Comparison of ENCODE assay signal across 12 cellular contexts in genomic region chr11:114165326-114166230, GRCh38.
DNase-seq lines count a peak whose midpoint lies in the region; ATAC-seq and TF ChIP-seq lines count a peak whose summit lies in the region.
"Had no signal": no experiment of that assay in that cellular context is flagged by ENCODE, and none has a peak within 500 bp of the region (broad histone marks: within the 10 kb centered on the region; RNA-seq: fewer than 3 reads in every experiment).

No MANE protein-coding gene starts in this region.

- DNase-seq in heart left ventricle (no peak), cardiac septum (ENCODE audit: low spot score) (no peak), colonic mucosa (no peak), osteoblast (ENCODE audit: insufficient read length, low spot score, missing footprints) (peak; percentile 62), OCI-M1 (lab: John Stamatoyannopoulos, UW) (no peak), NCI-H1436 treated with DMSO at 0.1 percent for 48 hours (lab: John Stamatoyannopoulos, UW) (no peak)
- DNase-seq in stimulated activated CD4-positive, alpha-beta T cell treated with anti-CD3 and anti-CD28 coated beads, Interleukin-2, amount 100 ng/mL, for 48 hours, result no peak
- DNase-seq: MM.1S, NCI-H774, nephron progenitor cell had no signal

- 87 to 92% (median 87%) methylated on average over 7 of the region's 7 CpGs for WGBS in heart left ventricle, 4 donors
- 92% methylated on average over 7 of the region's 7 CpGs for WGBS in urinary bladder

- no peaks in the 10 kb centered on the region for H3K27me3 ChIP-seq in heart left ventricle
- no peaks in the 10 kb centered on the region for H3K27me3 ChIP-seq in colonic mucosa
- H3K27me3 ChIP-seq in osteoblast (ENCODE audit: insufficient read depth, low read length), result peaks cover 80% of the 10 kb centered on the region

- no peak for ATAC-seq in heart left ventricle

- TF ChIP-seq CTCF in heart left ventricle (IDR thresholded peaks at IDR 0.05), result no peak
- TF ChIP-seq CTCF in colonic mucosa (IDR thresholded peaks at IDR 0.05), result no peak
- no peak for TF ChIP-seq CTCF in osteoblast (IDR thresholded peaks at IDR 0.05; ENCODE audit: extremely low read depth, low read depth, low read length)

- intact Hi-C loops in heart left ventricle (cut with DNase I), result loop anchor here in 1 of 10 donors (5.0 kb wide), 1 partner anchor 103 kb away; no protein-coding TSS in a partner anchor
- intact Hi-C loops in cardiac septum (cut with DNase I), result no loop called here
- intact Hi-C loops in colonic mucosa (cut with DNase I), result no loop called here

- H3K36me3 ChIP-seq in heart left ventricle, result no peaks in the 10 kb centered on the region
- no peaks in the 10 kb centered on the region for H3K36me3 ChIP-seq in colonic mucosa
- no peaks in the 10 kb centered on the region for H3K36me3 ChIP-seq in osteoblast (ENCODE audit: insufficient read depth, low read length)
- no peaks in the 10 kb centered on the region for H3K36me3 ChIP-seq in urinary bladder (ENCODE audit: insufficient read depth)
- H3K36me3 ChIP-seq: HAP-1 had no signal

- TF ChIP-seq POLR2A in heart left ventricle (IDR thresholded peaks at IDR 0.05), result no peak

- no peak overlapping the region for H2AFZ ChIP-seq in osteoblast (ENCODE audit: low read length)

- no peaks in the 10 kb centered on the region for H3K79me2 ChIP-seq in osteoblast (ENCODE audit: insufficient read depth, low read length)

- H3K4me3 ChIP-seq in heart left ventricle (no peak overlapping the region), colonic mucosa (no peak overlapping the region), osteoblast (ENCODE audit: insufficient read depth, low read length) (no peak overlapping the region), urinary bladder (ENCODE audit: low read depth, low read length) (no peak overlapping the region)
- H3K4me3 ChIP-seq: HAP-1 had no signal

- H3K4me1 ChIP-seq in heart left ventricle (peaks cover 63 to 100% (median 94%) of the 10 kb centered on the region in 12 donors), colonic mucosa (peaks cover 48% of the 10 kb centered on the region), osteoblast (ENCODE audit: insufficient read depth, low read length) (peaks cover 31% of the 10 kb centered on the region), urinary bladder (ENCODE audit: insufficient read depth) (peaks cover 8% of the 10 kb centered on the region)

- no peak overlapping the region for H3K4me2 ChIP-seq in osteoblast (ENCODE audit: insufficient read depth, low read length)

- H3K9me3 ChIP-seq in heart left ventricle (no peaks in the 10 kb centered on the region), colonic mucosa (no peaks in the 10 kb centered on the region), osteoblast (ENCODE audit: low read depth, low read length) (no peaks in the 10 kb centered on the region)
- H3K9me3 ChIP-seq: HAP-1 had no signal

- H3K9ac ChIP-seq in colonic mucosa (ENCODE audit: low read depth in 2 of 2, low read length in 2 of 2), result peak overlapping the region; percentile 32 to 62

- H4K20me1 ChIP-seq in osteoblast (ENCODE audit: insufficient read depth, low read length), result peaks cover 5% of the 10 kb centered on the region

- H3K27ac ChIP-seq in heart left ventricle (peak overlapping the region; percentile 87 to 100 (median 98)), colonic mucosa (peak overlapping the region; percentile 64), osteoblast (ENCODE audit: low read depth, low read length) (no peak overlapping the region), urinary bladder (ENCODE audit: low read depth) (peak overlapping the region; percentile 80)
